Comparison of ENCODE assay signal across 9 cellular contexts in genomic region chr17:75665981-75666380, GRCh38. TPM values are rescaled to one million over a fixed set of nuclear protein-coding genes. Genes with fewer than 3 reads are reported as not detected.
DNase-seq lines count a peak whose midpoint lies in the region; ATAC-seq and TF ChIP-seq lines count a peak whose summit lies in the region.
"Had no signal": no experiment of that assay in that cellular context is flagged by ENCODE, and none has a peak within 500 bp of the region (broad histone marks: within the 10 kb centered on the region; RNA-seq: fewer than 3 reads in every experiment).

No MANE protein-coding gene starts in this region.

- peak overlapping the region; percentile 96 for H3K9ac ChIP-seq in adipocyte (ENCODE audit: low read length)

- H3K27ac ChIP-seq in heart left ventricle (peak overlapping the region in 1 of 12 donors; percentile 89), right lobe of liver (no peak overlapping the region), upper lobe of left lung (no peak overlapping the region)

- no peak for ATAC-seq in heart left ventricle
- ATAC-seq in right lobe of liver = no peak
- ATAC-seq in upper lobe of left lung (ENCODE audit: low FRiP score in 2 of 2) = no peak
- ATAC-seq: activated CD4-positive, CD25-positive, alpha-beta regulatory T cell treated with anti-CD3 and anti-CD28 coated beads, Interleukin-2, amount 50 U/mL, for 24 hours had no signal

- H3K36me3 ChIP-seq in heart left ventricle (peaks cover 0 to 65% (median 54%) of the 10 kb centered on the region in 9 donors), adipocyte (ENCODE audit: control insufficient read depth, insufficient read depth, low read length, severe bottlenecking) (peaks cover 42% of the 10 kb centered on the region), right lobe of liver (peaks cover 0 to 53% (median 15%) of the 10 kb centered on the region in 4 donors), upper lobe of left lung (peaks cover 18 to 51% (median 36%) of the 10 kb centered on the region in 4 donors)

- H3K4me3 ChIP-seq in heart left ventricle (peak overlapping the region in 10 of 12 donors; percentile 70 to 100 (median 86)), adipocyte (ENCODE audit: low read length) (peak overlapping the region; percentile 100), right lobe of liver (peak overlapping the region in 2 of 3 donors; percentile 86 to 93), upper lobe of left lung (peak overlapping the region in 3 of 4 donors; percentile 61 to 99 (median 98))

- DNase-seq in heart left ventricle (no peak), cardiac septum (ENCODE audit: low spot score) (no peak), adipocyte (ENCODE audit: low read depth) (no peak), right lobe of liver (peak in 1 of 3 donors; percentile 37), upper lobe of left lung (no peak), NCI-H226 (no peak), NCI-H510A treated with DMSO at 0.1 percent for 48 hours (lab: John Stamatoyannopoulos, UW) (no peak)
- DNase-seq in stimulated activated CD4-positive, alpha-beta T cell treated with anti-CD3 and anti-CD28 coated beads, Interleukin-4, amount 100 ng/mL, for 1 hour = no peak

- H3K4me1 ChIP-seq in heart left ventricle = peaks cover 0 to 29% (median 21%) of the 10 kb centered on the region in 12 donors
- H3K4me1 ChIP-seq in adipocyte (ENCODE audit: control insufficient read depth, insufficient read depth, low read length) = peaks cover 19% of the 10 kb centered on the region
- H3K4me1 ChIP-seq in right lobe of liver = peaks cover 0 to 17% (median 6%) of the 10 kb centered on the region in 4 donors
- peaks cover 19 to 42% (median 22%) of the 10 kb centered on the region in 4 donors for H3K4me1 ChIP-seq in upper lobe of left lung

- intact Hi-C loops in heart left ventricle (cut with DNase I) = no loop called here
- intact Hi-C loops in cardiac septum (cut with DNase I) = no loop called here
- intact Hi-C loops in right lobe of liver (cut with DNase I) = no loop called here

- H3K9me3 ChIP-seq in heart left ventricle = no peaks in the 10 kb centered on the region
- H3K9me3 ChIP-seq in adipocyte (ENCODE audit: control insufficient read depth, low read length) = no peaks in the 10 kb centered on the region
- no peaks in the 10 kb centered on the region for H3K9me3 ChIP-seq in right lobe of liver
- H3K9me3 ChIP-seq in upper lobe of left lung = no peaks in the 10 kb centered on the region

- H3K27me3 ChIP-seq in heart left ventricle (no peaks in the 10 kb centered on the region), adipocyte (replicated peaks; ENCODE audit: control insufficient read depth, insufficient read depth, low read length) (no peaks in the 10 kb centered on the region), right lobe of liver (no peaks in the 10 kb centered on the region), upper lobe of left lung (no peaks in the 10 kb centered on the region)

- TF ChIP-seq EP300 in upper lobe of left lung (IDR thresholded peaks at IDR 0.05) = no peak

- 87 to 90% (median 88%) methylated on average over 10 of the region's 10 CpGs for WGBS in heart left ventricle, 4 donors
- 83% methylated on average over 4 of the region's 10 CpGs for WGBS in right lobe of liver (ENCODE audit: insufficient coverage, low coverage, low lambda C conversion rate, missing lambda C conversion rate)
- WGBS in upper lobe of left lung, 2 donors = 84 to 85% methylated on average over 10 of the region's 10 CpGs

- TF ChIP-seq POLR2A in heart left ventricle (IDR thresholded peaks at IDR 0.05) (no peak), right lobe of liver (IDR thresholded peaks at IDR 0.05) (no peak), upper lobe of left lung (IDR thresholded peaks at IDR 0.05) (no peak)

- TF ChIP-seq CTCF in heart left ventricle (IDR thresholded peaks at IDR 0.05) (no peak), right lobe of liver (IDR thresholded peaks at IDR 0.05) (no peak), upper lobe of left lung (IDR thresholded peaks at IDR 0.05) (no peak)

RNA-seq across cellular contexts. Expression of gene RECQL5, which starts 1.0 kb away (rescaled TPM):
- total RNA-seq in heart left ventricle (10 to 100 TPM in 5 of 9 donors, 1 to 10 TPM in 4; 6.0 to 15.9 (median 10.2) TPM), cardiac septum (11.3 TPM), right lobe of liver (10 to 100 TPM; 13.5 to 24.8 (median 18.4) TPM), upper lobe of left lung (10 to 100 TPM; 11.4 to 97.4 (median 41.4) TPM)
- polyA plus RNA-seq in heart left ventricle = 10 to 100 TPM in 1 of 2 donors, 1 to 10 TPM in 1; 7.8 to 13.3 TPM

RNA-seq across cellular contexts. Expression of gene SAP30BP, which starts 1.2 kb away (rescaled TPM):
- total RNA-seq in heart left ventricle = 10 to 100 TPM; 40.9 to 67.8 (median 54.4) TPM
- polyA plus RNA-seq in heart left ventricle = 100 to 1,000 TPM in 1 of 2 donors, 10 to 100 TPM in 1; 59.9 to 121 TPM
- total RNA-seq in cardiac septum = 47.2 TPM
- 10 to 100 TPM; 24.0 to 36.0 (median 27.0) TPM for total RNA-seq in right lobe of liver
- 100 to 1,000 TPM in 1 of 6 donors, 10 to 100 TPM in 5; 64.1 to 125 (median 80.8) TPM for total RNA-seq in upper lobe of left lung

RNA-seq across cellular contexts. Expression of gene SMIM5, which starts 32.7 kb away (rescaled TPM):
- total RNA-seq in heart left ventricle = 10 to 100 TPM in 2 of 9 donors, 1 to 10 TPM in 7; 1.8 to 18.2 (median 6.8) TPM
- 10 to 100 TPM in 1 of 2 donors, 1 to 10 TPM in 1; 3.7 to 17.7 TPM for polyA plus RNA-seq in heart left ventricle
- total RNA-seq in cardiac septum = 1.7 TPM
- under 1 TPM in 5 of 6 experiments, not detected in 1; 0.06 to 0.78 (median 0.29) TPM for total RNA-seq in right lobe of liver
- 1 to 10 TPM; 1.9 to 7.3 (median 3.3) TPM for total RNA-seq in upper lobe of left lung

RNA-seq across cellular contexts. Expression of gene ITGB4, which starts 55.3 kb away (rescaled TPM):
- total RNA-seq in heart left ventricle (10 to 100 TPM in 6 of 9 donors, 1 to 10 TPM in 3; 5.1 to 26.8 (median 11.0) TPM), cardiac septum (5.7 TPM), right lobe of liver (1 to 10 TPM in 5 of 6 experiments, under 1 TPM in 1; 0.92 to 4.1 (median 2.0) TPM), upper lobe of left lung (10 to 100 TPM; 16.8 to 75.2 (median 41.2) TPM)
- polyA plus RNA-seq in heart left ventricle = 1 to 10 TPM; 4.0 to 7.5 TPM
